Comparison of ENCODE assay signal across 8 cellular contexts in genomic region chr1:58903450-58904298, GRCh38.
DNase-seq lines count a peak whose midpoint lies in the region; ATAC-seq and TF ChIP-seq lines count a peak whose summit lies in the region.

No MANE protein-coding gene starts in this region.

- ATAC-seq in HG03354 (IDR thresholded peaks at IDR 0.05; ENCODE audit: poor library complexity, severe bottlenecking, unreplicated experiment) = peak; percentile 80

- TF ChIP-seq POLR2A in GM19193 (IDR thresholded peaks at IDR 0.05; ENCODE audit: extremely low read depth, insufficient read depth, insufficient read length) = peak; percentile 81

- DNase-seq in C1 segment of cervical spinal cord (lab: John Stamatoyannopoulos, UW) (peak; percentile 51 to 89 (median 80)), NOMO-1 treated with dmso at 0.1 percent for 144 hours (lab: John Stamatoyannopoulos, UW; ENCODE audit: unreplicated experiment) (peak; percentile 82), activated T-cell treated with anti-CD3 and anti-CD28 coated beads for 24 hours (ENCODE audit: low read depth) (peak; percentile 76), epidermal melanocyte (ENCODE audit: insufficient read length, low spot score) (peak; percentile 79), middle frontal gyrus (ENCODE audit: extremely low spot score, low spot score) (peak; percentile 79)
- DNase-seq in stimulated activated CD8-positive, alpha-beta memory T cell treated with anti-CD3 and anti-CD28 coated beads, Interleukin-2, amount 100 ng/mL, for 1 hour (ENCODE audit: low read depth in 2 of 2) = peak; percentile 38 to 48

Comparison
In these comparisons a context has a peak if more than half of its experiments do, and no peak if none do; other contexts are left out.
1. Peak in every context shown above with its lines: DNase-seq and ATAC-seq.